Comparison of ENCODE assay signal across 12 cellular contexts in the genomic region with DNA sequence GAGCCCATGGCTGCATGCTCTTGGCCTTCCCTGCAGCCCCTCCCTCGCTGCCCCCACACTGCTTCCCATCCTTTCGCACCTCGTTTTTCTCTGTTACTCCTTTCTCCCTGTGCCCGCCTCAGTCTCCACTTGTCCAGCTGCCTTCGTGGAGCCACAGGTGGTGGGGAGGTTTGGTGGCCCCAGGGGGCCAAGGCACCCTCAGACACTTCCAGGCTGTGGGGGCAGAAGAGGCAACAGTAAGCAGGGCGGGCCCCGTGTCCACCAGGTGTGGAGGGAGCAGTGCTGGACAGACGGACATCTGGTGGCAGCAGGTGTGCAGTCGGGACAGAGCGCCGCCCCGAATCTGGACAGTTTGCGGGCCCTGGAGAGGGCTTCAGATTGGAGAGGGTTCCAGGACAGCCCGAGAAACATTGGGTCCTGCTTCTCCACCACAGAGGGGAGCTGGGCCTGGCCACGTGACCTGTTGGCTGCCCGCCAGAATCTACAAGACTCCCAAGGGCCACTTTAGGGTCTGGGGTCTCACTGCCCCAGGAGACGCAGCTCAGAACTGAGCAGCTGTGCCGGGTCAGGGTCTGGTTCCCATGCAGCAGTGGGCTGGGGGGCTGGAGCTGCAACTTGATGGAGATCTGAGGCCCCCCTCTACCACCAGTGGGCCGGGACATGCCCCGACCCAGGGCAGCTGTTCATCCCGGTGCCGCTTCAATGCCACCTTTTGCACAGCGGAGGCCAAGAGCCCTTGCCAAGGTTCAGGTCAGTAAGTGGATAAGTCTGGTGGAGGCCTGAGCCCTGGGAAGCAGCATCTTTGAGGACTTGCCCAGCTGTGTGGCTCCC. TPM values are rescaled to one million over a fixed set of nuclear protein-coding genes. Genes with fewer than 3 reads are reported as not detected.
DNase-seq lines count a peak whose midpoint lies in the region; ATAC-seq and TF ChIP-seq lines count a peak whose summit lies in the region.
"Had no signal": no experiment of that assay in that cellular context is flagged by ENCODE, and none has a peak within 500 bp of the region (broad histone marks: within the 10 kb centered on the region; RNA-seq: fewer than 3 reads in every experiment).

No MANE protein-coding gene starts in this region.

- no peak for DNase-seq in right atrium auricular region (ENCODE audit: low spot score)
- DNase-seq in Right ventricle myocardium inferior (ENCODE audit: missing footprints) = no peak
- DNase-seq in coronary artery (ENCODE audit: low spot score) = no peak
- DNase-seq in prostate gland (ENCODE audit: low spot score) = no peak
- no peak for DNase-seq in NCI-H1048 (lab: John Stamatoyannopoulos, UW)
- DNase-seq in stimulated activated naive CD4-positive, alpha-beta T cell treated with Interleukin-2 at 50 U/mL for 16 hours (lab: John Stamatoyannopoulos, UW) = no peak
- DNase-seq in activated CD4-positive, alpha-beta T cell treated with anti-CD3 and anti-CD28 coated beads for 1 hour = no peak
- DNase-seq: adrenal gland, NCI-H446 treated with DMSO at 0.1 percent for 48 hours, T-helper 1 cell had no signal

- H3K4me1 ChIP-seq in right atrium auricular region (peaks cover 0 to 69% of the 10 kb centered on the region in 2 donors), prostate gland (replicated peaks) (peaks cover 10% of the 10 kb centered on the region)

- H3K27ac ChIP-seq in right atrium auricular region (peak overlapping the region; percentile 66 to 93), coronary artery (peak overlapping the region; percentile 94 to 97), prostate gland (peak overlapping the region; percentile 50 to 66)

- WGBS in prostate gland = 74% methylated on average over 23 of the region's 23 CpGs

- no peak for TF ChIP-seq POLR2A in prostate gland (IDR thresholded peaks at IDR 0.05)

- intact Hi-C loops in Right ventricle myocardium inferior (cut with DNase I) (no loop called here), prostate gland (cut with DNase I) (no loop called here)

- H3K9me3 ChIP-seq in right atrium auricular region = no peaks in the 10 kb centered on the region
- H3K9me3 ChIP-seq in prostate gland = no peaks in the 10 kb centered on the region
- H3K9me3 ChIP-seq: adrenal gland had no signal

- TF ChIP-seq CTCF in right atrium auricular region (IDR thresholded peaks at IDR 0.05) = no peak
- no peak for TF ChIP-seq CTCF in coronary artery (IDR thresholded peaks at IDR 0.05)
- no peak for TF ChIP-seq CTCF in prostate gland (IDR thresholded peaks at IDR 0.05)

- no peaks in the 10 kb centered on the region for H3K27me3 ChIP-seq in right atrium auricular region
- no peaks in the 10 kb centered on the region for H3K27me3 ChIP-seq in prostate gland (replicated peaks; ENCODE audit: insufficient read depth)
- H3K27me3 ChIP-seq: adrenal gland had no signal

- H3K36me3 ChIP-seq in right atrium auricular region = no peaks in the 10 kb centered on the region
- no peaks in the 10 kb centered on the region for H3K36me3 ChIP-seq in prostate gland
- H3K36me3 ChIP-seq: adrenal gland had no signal

- H3K4me3 ChIP-seq in right atrium auricular region (no peak overlapping the region), coronary artery (peak overlapping the region; percentile 37), prostate gland (no peak overlapping the region)
- H3K4me3 ChIP-seq: adrenal gland had no signal

- ATAC-seq in Right ventricle myocardium inferior (no peak), GM18511 (IDR thresholded peaks at IDR 0.05; ENCODE audit: unreplicated experiment) (no peak)
- ATAC-seq: natural killer cell treated with Interleukin-12 subunit alpha and Interleukin-12 subunit beta and Interleukin-15 and Interleukin-18, amount 100 ng/mL, for 72 hours had no signal

RNA-seq across cellular contexts. Expression of a gene that starts 22.8 kb away (rescaled TPM):
- total RNA-seq in right atrium auricular region = 10 to 100 TPM in 1 of 2 donors, 1 to 10 TPM in 1; 5.8 to 12.7 TPM
- total RNA-seq in Right ventricle myocardium inferior = 9.9 TPM
- 10 to 100 TPM; 11.4 to 28.9 TPM for total RNA-seq in prostate gland
